ENCODE assay signal across 21 cellular contexts in genomic region chr3:133834621-133835417, GRCh38. TPM values are rescaled to one million over a fixed set of nuclear protein-coding genes. Genes with fewer than 3 reads are reported as not detected.
A peak's percentile ranks its signal among the peaks of the same experiment; 100 is the strongest.
DNase-seq lines count a peak whose midpoint lies in the region; ATAC-seq and TF ChIP-seq lines count a peak whose summit lies in the region.
"Had no signal": no experiment of that assay in that cellular context is flagged by ENCODE, and none has a peak within 500 bp of the region (broad histone marks: within the 10 kb centered on the region; RNA-seq: fewer than 3 reads in every experiment).

No MANE protein-coding gene starts in this region.

- no peaks in the 10 kb centered on the region for H3K4me1 Mint-ChIP-seq in activated CD8-positive, alpha-beta memory T cell treated with anti-CD3 and anti-CD28 coated beads, Interleukin-2, amount 10 ng/mL, durations not matched to agents 7 days and 5 days
- H3K4me1 Mint-ChIP-seq in H9 = no peaks in the 10 kb centered on the region

- no peak for TF ChIP-seq CTCF in H9 (conservative IDR thresholded peaks at IDR 0.05)
- no peak for TF ChIP-seq CTCF in upper lobe of right lung (IDR thresholded peaks at IDR 0.05)
- TF ChIP-seq CTCF in foreskin keratinocyte (conservative IDR thresholded peaks at IDR 0.05) = no peak

- H3K27ac Mint-ChIP-seq in activated CD8-positive, alpha-beta memory T cell treated with anti-CD3 and anti-CD28 coated beads, Interleukin-2, amount 10 ng/mL, durations not matched to agents 7 days and 5 days = no peak overlapping the region
- peak overlapping the region in 1 of 3 experiments; percentile 79; a peak in 4 of 7 replicates for H3K27ac Mint-ChIP-seq in H9
- H3K27ac Mint-ChIP-seq: CD8-positive, alpha-beta T cell had no signal

- H3K79me2 ChIP-seq in H9 (ENCODE audit: insufficient read depth, low read length) = no peaks in the 10 kb centered on the region

- DNase-seq in activated CD8-positive, alpha-beta memory T cell treated with anti-CD3 and anti-CD28 coated beads, Interleukin-2, amount 10 ng/mL, durations not matched to agents 7 days and 5 days = peak; percentile 34
- no peak for DNase-seq in activated CD8-positive, alpha-beta memory T cell treated with anti-CD3 and anti-CD28 coated beads, Interleukin-2, amount 50 U/mL, for 4 hours
- DNase-seq in H9 (peak; percentile 22), islet precursor cell (peak; percentile 43), upper lobe of right lung (peak; percentile 48), foreskin keratinocyte (no peak)
- DNase-seq: AML-193, C1 segment of cervical spinal cord, Calu3, DMS153, KBM-7, MM.1S, NCI-H1048, NCI-H1417 treated with DMSO at 0.1 percent for 48 hours, NCI-H187, NCI-H446, NCI-H526 treated with DMSO at 0.1 percent for 48 hours, SJCRH30 had no signal

- intact Hi-C loops in upper lobe of right lung (cut with DNase I) = no loop called here

- H3K18ac ChIP-seq in H9 (ENCODE audit: insufficient read length, low read depth, low read length) = no peak overlapping the region

- H2BK12ac ChIP-seq in H9 (ENCODE audit: insufficient read length, low read depth, low read length) = no peak overlapping the region

- H3K36me3 ChIP-seq in upper lobe of right lung = no peaks in the 10 kb centered on the region
- H3K36me3 ChIP-seq: SJCRH30 had no signal

- H3K23me2 ChIP-seq in H9 (ENCODE audit: insufficient read length, low read depth, low read length, poor library complexity, severe bottlenecking) = no peaks in the 10 kb centered on the region

- no peak overlapping the region for H2BK5ac ChIP-seq in H9 (ENCODE audit: insufficient read length, low read length)

- H3K27me3 ChIP-seq in H9 (ENCODE audit: insufficient read depth, low read length) = no peaks in the 10 kb centered on the region
- H3K27me3 ChIP-seq in upper lobe of right lung = no peaks in the 10 kb centered on the region
- no peaks in the 10 kb centered on the region for H3K27me3 ChIP-seq in foreskin keratinocyte
- H3K27me3 ChIP-seq: SJCRH30 had no signal

- CTCF ChIA-PET in activated CD8-positive, alpha-beta memory T cell treated with anti-CD3 and anti-CD28 coated beads, Interleukin-2, amount 10 ng/mL, durations not matched to agents 7 days and 5 days (lab: Charles Lee) = no interaction called here

- H3K4ac ChIP-seq in H9 (ENCODE audit: low read depth, low read length) = no peak overlapping the region

- no peak overlapping the region for H2BK20ac ChIP-seq in H9 (ENCODE audit: low read depth, low read length, poor library complexity, severe bottlenecking)

- H3K23ac ChIP-seq in H9 (ENCODE audit: insufficient read length, low read depth, low read length) = no peak overlapping the region

- no peak overlapping the region for H3K14ac ChIP-seq in H9 (ENCODE audit: insufficient read depth, low read length)

- no peak overlapping the region for H2AFZ ChIP-seq in H9 (ENCODE audit: low read length)

- H3K9me3 ChIP-seq in H9 (ENCODE audit: control insufficient read depth, low read depth, low read length) = no peaks in the 10 kb centered on the region
- H3K9me3 ChIP-seq in upper lobe of right lung = no peaks in the 10 kb centered on the region
- H3K9me3 ChIP-seq: SJCRH30 had no signal

- no peak overlapping the region for H3K56ac ChIP-seq in H9 (ENCODE audit: insufficient read length, low read depth, low read length)

- H3K9ac ChIP-seq in H9 (ENCODE audit: extremely low read depth, insufficient read length, low read length) = no peak overlapping the region

- H2BK120ac ChIP-seq in H9 (ENCODE audit: low read depth, low read length, poor library complexity, severe bottlenecking) = no peak overlapping the region

- no peak overlapping the region for H4K8ac ChIP-seq in H9 (replicated peaks; ENCODE audit: insufficient read length, low read depth, low read length)

- H4K20me1 ChIP-seq in H9 (ENCODE audit: control insufficient read depth, insufficient read depth, insufficient read length) = no peaks in the 10 kb centered on the region

- H3K4me2 ChIP-seq in H9 (ENCODE audit: insufficient read depth, insufficient read length, low read length) = no peak overlapping the region

- H3T11ph ChIP-seq in H9 (ENCODE audit: low read length) = no peak overlapping the region

- no peak for ATAC-seq in activated CD8-positive, alpha-beta memory T cell treated with anti-CD3 and anti-CD28 coated beads, Interleukin-2, amount 10 ng/mL, durations not matched to agents 7 days and 5 days
- no peak for ATAC-seq in upper lobe of right lung
- ATAC-seq in foreskin keratinocyte = no peak
- no peak for ATAC-seq in GM18870 (IDR thresholded peaks at IDR 0.05; ENCODE audit: unreplicated experiment)
- ATAC-seq: CD8-positive, alpha-beta T cell had no signal

- no peak overlapping the region for H4K5ac ChIP-seq in H9 (ENCODE audit: insufficient read length, low read depth, low read length)

- no peak overlapping the region for H4K91ac ChIP-seq in H9 (ENCODE audit: insufficient read length, low read depth, low read length)

- no peak overlapping the region for H3K27ac ChIP-seq in H9 (ENCODE audit: insufficient read length, low read depth, low read length)
- no peak overlapping the region for H3K27ac ChIP-seq in upper lobe of right lung
- no peak overlapping the region for H3K27ac ChIP-seq in foreskin keratinocyte
- H3K27ac ChIP-seq: HL-60, SJCRH30 had no signal

- H3K4me3 Mint-ChIP-seq in activated CD8-positive, alpha-beta memory T cell treated with anti-CD3 and anti-CD28 coated beads, Interleukin-2, amount 10 ng/mL, durations not matched to agents 7 days and 5 days = no peak overlapping the region
- no peak overlapping the region for H3K4me3 Mint-ChIP-seq in H9
- H3K4me3 Mint-ChIP-seq: CD8-positive, alpha-beta T cell had no signal

- WGBS in H9 (ENCODE audit: extremely low coverage, insufficient read length, low lambda C conversion rate) = 100% methylated on average over 3 of the region's 14 CpGs

- H3K9me3 Mint-ChIP-seq in activated CD8-positive, alpha-beta memory T cell treated with anti-CD3 and anti-CD28 coated beads, Interleukin-2, amount 10 ng/mL, durations not matched to agents 7 days and 5 days (ENCODE audit: low read depth) = no peaks in the 10 kb centered on the region
- no peaks in the 10 kb centered on the region for H3K9me3 Mint-ChIP-seq in H9
- H3K9me3 Mint-ChIP-seq: CD8-positive, alpha-beta T cell had no signal

- no peaks in the 10 kb centered on the region for H3K79me1 ChIP-seq in H9 (ENCODE audit: insufficient read depth, low read depth, low read length, poor library complexity, severe bottlenecking)

- H2BK15ac ChIP-seq in H9 (ENCODE audit: low read depth, low read length) = no peak overlapping the region

- no peaks in the 10 kb centered on the region for H3K27me3 Mint-ChIP-seq in activated CD8-positive, alpha-beta memory T cell treated with anti-CD3 and anti-CD28 coated beads, Interleukin-2, amount 10 ng/mL, durations not matched to agents 7 days and 5 days
- no peaks in the 10 kb centered on the region for H3K27me3 Mint-ChIP-seq in H9 (ENCODE audit: low read depth)

- H3K4me1 ChIP-seq in H9 (ENCODE audit: insufficient read depth, low read length) (no peaks in the 10 kb centered on the region), upper lobe of right lung (no peaks in the 10 kb centered on the region), foreskin keratinocyte (no peaks in the 10 kb centered on the region)
- H3K4me1 ChIP-seq: SJCRH30 had no signal

- no peaks in the 10 kb centered on the region for H3K36me3 Mint-ChIP-seq in activated CD8-positive, alpha-beta memory T cell treated with anti-CD3 and anti-CD28 coated beads, Interleukin-2, amount 10 ng/mL, durations not matched to agents 7 days and 5 days
- peaks cover 0 to 3% (median 1%) of the 10 kb centered on the region in 3 experiments; a peak in 1 of 7 replicates for H3K36me3 Mint-ChIP-seq in H9 (ENCODE audit: insufficient read depth in 1 of 3, low read depth in 3 of 3)
- H3K36me3 Mint-ChIP-seq: CD8-positive, alpha-beta T cell had no signal

- no peak overlapping the region for H2AK5ac ChIP-seq in H9 (ENCODE audit: insufficient read length, low read length)

- H3K4me3 ChIP-seq in upper lobe of right lung = no peak overlapping the region
- H3K4me3 ChIP-seq: SJCRH30 had no signal

RNA-seq across cellular contexts. Expression of gene SRPRB, which starts 29.2 kb away (rescaled TPM):
- 10 to 100 TPM; 44.2 to 61.3 TPM for total RNA-seq in activated CD8-positive, alpha-beta memory T cell treated with anti-CD3 and anti-CD28 coated beads, Interleukin-2, amount 10 ng/mL, durations not matched to agents 7 days and 5 days
- total RNA-seq in H9 (2021) (53.7 and 54.8 TPM in 2 replicates), upper lobe of right lung (45.4 TPM), foreskin keratinocyte (41.3 and 53.4 TPM in 2 replicates)
- polyA plus RNA-seq in foreskin keratinocyte = 45.9 TPM in 2 replicates

Comparison
In these comparisons a context has a peak if more than half of its experiments do, and no peak if none do; other contexts are left out.
1. DNase-seq: peak in activated CD8-positive, alpha-beta memory T cell treated with anti-CD3 and anti-CD28 coated beads, Interleukin-2, amount 10 ng/mL, durations not matched to agents 7 days and 5 days (single experiment), H9 (single experiment), islet precursor cell (single experiment) and upper lobe of right lung (single experiment); none in activated CD8-positive, alpha-beta memory T cell treated with anti-CD3 and anti-CD28 coated beads, Interleukin-2, amount 50 U/mL, for 4 hours (single experiment) and foreskin keratinocyte (0 of 2).